ENCODE assay signal across 8 cellular contexts in genomic region chr12:48818831-48819590, GRCh38. TPM values are rescaled to one million over a fixed set of nuclear protein-coding genes. Genes with fewer than 3 reads are reported as not detected.
DNase-seq lines count a peak whose midpoint lies in the region; ATAC-seq lines count a peak whose summit lies in the region.

No MANE protein-coding gene starts in this region.

- H3K27me3 ChIP-seq in neuron (ENCODE audit: insufficient read depth, low read length): no peaks in the 10 kb centered on the region

- no peak overlapping the region for H2AFZ ChIP-seq in neuron (ENCODE audit: low read depth, low read length)

- H3K9me3 ChIP-seq in neuron (ENCODE audit: low read length): no peaks in the 10 kb centered on the region

- ATAC-seq in HG02973 (IDR thresholded peaks at IDR 0.05; ENCODE audit: unreplicated experiment) (no peak), GM21619 (IDR thresholded peaks at IDR 0.05; ENCODE audit: unreplicated experiment) (no peak)

- peaks cover 34% of the 10 kb centered on the region for H3K4me1 ChIP-seq in neuron (ENCODE audit: insufficient read depth, low read length)

- DNase-seq in NCI-H2171 treated with DMSO at 0.1 percent for 48 hours (lab: John Stamatoyannopoulos, UW): peak; percentile 24
- DNase-seq in NCI-H2171 (lab: John Stamatoyannopoulos, UW): no peak
- peak; percentile 70 for DNase-seq in SK-MEL-5 (ENCODE audit: low read depth, low spot score)
- DNase-seq in dermis blood vessel endothelial cell: peak; percentile 62
- no peak for DNase-seq in effector CD8-positive, alpha-beta T cell (lab: John Stamatoyannopoulos, UW)

- H3K4me3 ChIP-seq in neuron (ENCODE audit: low read length): peak overlapping the region; percentile 78

- in situ Hi-C loops in SK-MEL-5 (cut with HindIII; ENCODE audit: low pct_unique_long_range_greater_than_20kb, low sequenced_read_pairs): no loop called here

- H3K36me3 ChIP-seq in neuron (ENCODE audit: insufficient read depth, low read length): peaks cover 20% of the 10 kb centered on the region

RNA-seq across cellular contexts. Expression of gene CACNB3, which starts 0.7 kb away (rescaled TPM):
- total RNA-seq in SK-MEL-5 (2014; rRNA removed; shearing (Covaris generic)): 4.9 and 5.3 TPM in 2 replicates
- 6.3 and 8.4 TPM in 2 replicates for polyA plus RNA-seq in SK-MEL-5 (2015; cell fraction: cytosol; rRNA removed)
- polyA plus RNA-seq in SK-MEL-5 (2015; cell fraction: nucleus; rRNA removed): 49.5 and 49.7 TPM in 2 replicates
- 16.3 and 20.0 TPM in 2 replicates for total RNA-seq in dermis blood vessel endothelial cell

RNA-seq across cellular contexts. Expression of gene ADCY6, which starts 30.1 kb away (rescaled TPM):
- total RNA-seq in SK-MEL-5 (2014; rRNA removed; shearing (Covaris generic)): 28.1 and 31.5 TPM in 2 replicates
- 28.2 and 34.8 TPM in 2 replicates for polyA plus RNA-seq in SK-MEL-5 (2015; cell fraction: cytosol; rRNA removed)
- polyA plus RNA-seq in SK-MEL-5 (2015; cell fraction: nucleus; rRNA removed): 77.6 and 96.2 TPM in 2 replicates
- 39.0 and 43.3 TPM in 2 replicates for total RNA-seq in dermis blood vessel endothelial cell

RNA-seq across cellular contexts. Expression of gene DDX23, which starts 33.0 kb away (rescaled TPM):
- total RNA-seq in SK-MEL-5 (2014; rRNA removed; shearing (Covaris generic)): 86.4 and 86.9 TPM in 2 replicates
- 64.1 and 65.4 TPM in 2 replicates for polyA plus RNA-seq in SK-MEL-5 (2015; cell fraction: cytosol; rRNA removed)
- 221 and 256 TPM in 2 replicates for polyA plus RNA-seq in SK-MEL-5 (2015; cell fraction: nucleus; rRNA removed)
- total RNA-seq in dermis blood vessel endothelial cell: 115 and 124 TPM in 2 replicates

RNA-seq across cellular contexts. Expression of gene RND1, which starts 46.7 kb away (rescaled TPM):
- 0.11 and 0.13 TPM in 2 replicates for total RNA-seq in SK-MEL-5 (2014; rRNA removed; shearing (Covaris generic))
- 0.39 and 0.88 TPM in 2 replicates for polyA plus RNA-seq in SK-MEL-5 (2015; cell fraction: cytosol; rRNA removed)
- 0.99 and 1.2 TPM in 2 replicates for polyA plus RNA-seq in SK-MEL-5 (2015; cell fraction: nucleus; rRNA removed)
- total RNA-seq in dermis blood vessel endothelial cell: 3.4 and 10.9 TPM in 2 replicates

Comparison
In these comparisons a context has a peak if more than half of its experiments do, and no peak if none do; other contexts are left out.
1. DNase-seq: peak in NCI-H2171 treated with DMSO at 0.1 percent for 48 hours (single experiment), SK-MEL-5 (single experiment) and dermis blood vessel endothelial cell (single experiment); none in NCI-H2171 (single experiment) and effector CD8-positive, alpha-beta T cell (single experiment).